ENCODE assay signal across 25 cellular contexts in the genomic region with DNA sequence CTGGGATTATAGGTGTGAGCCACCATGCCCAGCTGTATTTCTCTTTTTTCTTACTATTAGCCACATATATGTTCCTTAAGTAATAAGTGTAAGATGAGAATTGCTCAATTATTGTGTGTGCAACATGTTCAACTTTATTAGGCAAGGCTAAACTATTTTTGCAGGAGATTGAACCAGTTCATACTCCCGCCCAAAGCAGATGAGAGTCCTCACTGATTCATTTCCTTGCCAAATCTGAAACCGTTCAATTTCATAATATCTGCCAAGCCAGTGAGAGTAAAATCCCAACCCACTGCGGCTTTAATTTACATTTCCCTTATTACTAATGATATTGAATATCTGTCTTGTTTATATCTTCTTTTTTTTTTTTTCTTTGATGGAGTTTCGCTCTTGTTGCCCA. TPM values are rescaled to one million over a fixed set of nuclear protein-coding genes. Genes with fewer than 3 reads are reported as not detected.
DNase-seq lines count a peak whose midpoint lies in the region; ATAC-seq and TF ChIP-seq lines count a peak whose summit lies in the region.
"Had no signal": no experiment of that assay in that cellular context is flagged by ENCODE, and none has a peak within 500 bp of the region (broad histone marks: within the 10 kb centered on the region; RNA-seq: fewer than 3 reads in every experiment).

No MANE protein-coding gene starts in this region.

- H3K79me2 ChIP-seq in GM23248 (ENCODE audit: insufficient read depth) = no peaks in the 10 kb centered on the region

- H3K4me3 ChIP-seq in AG10803 (ENCODE audit: low read length) (no peak overlapping the region), GM23248 (no peak overlapping the region)
- H3K4me3 ChIP-seq: cardiac muscle cell, K562, smooth muscle cell, uterus had no signal

- H3K9me3 ChIP-seq in GM23248 (ENCODE audit: low read depth) = no peaks in the 10 kb centered on the region
- H3K9me3 ChIP-seq: uterus had no signal

- no peak overlapping the region for H3K9ac ChIP-seq in GM23248

- no peaks in the 10 kb centered on the region for H3F3A ChIP-seq in GM23248 (ENCODE audit: insufficient read depth)

- no peak overlapping the region for H3K4me2 ChIP-seq in GM23248 (ENCODE audit: unreplicated experiment)
- H3K4me2 ChIP-seq: smooth muscle cell had no signal

- no peak overlapping the region for H2AFZ ChIP-seq in GM23248

- in situ Hi-C loops in GM23248 (cut with MboI) = no loop called here

- H3K36me3 ChIP-seq in GM23248 (ENCODE audit: low read depth) = no peaks in the 10 kb centered on the region
- H3K36me3 ChIP-seq: cardiac muscle cell, uterus, WERI-Rb-1 had no signal

- no peaks in the 10 kb centered on the region for H3K4me1 ChIP-seq in GM23248 (ENCODE audit: insufficient read depth)
- H3K4me1 ChIP-seq: uterus had no signal

- WGBS in GM23248 (ENCODE audit: low coverage in 1 of 2, low lambda C conversion rate in 2 of 2, missing lambda C conversion rate in 2 of 2), 2 experiments = 16 to 18% methylated on average over 4 of the region's 4 CpGs

- H3K9me2 ChIP-seq in GM23248 (ENCODE audit: insufficient read depth) = no peaks in the 10 kb centered on the region

- H3K27ac ChIP-seq in GM23248 = no peak overlapping the region
- H3K27ac ChIP-seq: cardiac muscle cell, uterus, WERI-Rb-1 had no signal

- no peak for ATAC-seq in GM21529 (IDR thresholded peaks at IDR 0.05; ENCODE audit: unreplicated experiment)
- ATAC-seq: activated CD8-positive, alpha-beta memory T cell treated with anti-CD3 and anti-CD28 coated beads, Interleukin-2, amount 10 ng/mL, durations not matched to agents 7 days and 5 days; K562; left cardiac atrium had no signal

- no peaks in the 10 kb centered on the region for H3K27me3 ChIP-seq in GM23248 (replicated peaks; ENCODE audit: insufficient read depth)
- H3K27me3 ChIP-seq: cardiac muscle cell, uterus had no signal

- no peak for TF ChIP-seq CTCF in AG10803 (conservative IDR thresholded peaks at IDR 0.05; ENCODE audit: low read length)

- DNase-seq in AG10803 (ENCODE audit: low read depth) (peak; percentile 40), GM23248 (peak; percentile 59), NOMO-1 treated with dmso at 0.1 percent for 144 hours (lab: John Stamatoyannopoulos, UW; ENCODE audit: unreplicated experiment) (peak; percentile 61), fibroblast of peridontal ligament (ENCODE audit: extremely low read depth) (peak; percentile 38), islet precursor cell (no peak), globus pallidus (ENCODE audit: low spot score) (no peak)
- DNase-seq in activated naive CD4-positive, alpha-beta T cell (lab: John Stamatoyannopoulos, UW) = no peak
- DNase-seq: activated CD4-positive, alpha-beta T cell treated with anti-CD3 and anti-CD28 coated beads, Interleukin-2, amount 10 ng/mL, durations not matched to agents 24 days and 14 days; activated CD8-positive, alpha-beta memory T cell treated with anti-CD3 and anti-CD28 coated beads, Interleukin-2, amount 10 ng/mL, durations not matched to agents 7 days and 5 days; CD4-positive, CD25-positive, alpha-beta regulatory T cell; left cardiac atrium; MM.1S; NCI-H187; NCI-H2171 treated with DMSO at 0.1 percent for 48 hours; NCI-H526 treated with DMSO at 0.1 percent for 48 hours; nucleus accumbens; uterus; WERI-Rb-1 had no signal

- H4K20me1 ChIP-seq in GM23248 (ENCODE audit: insufficient read depth) = no peaks in the 10 kb centered on the region

RNA-seq across cellular contexts. Expression of a gene that starts 48.4 kb away (rescaled TPM):
- not detected in 2 replicates for total RNA-seq in GM23248 (2014; rRNA removed; shearing (Covaris generic))
- polyA plus RNA-seq in GM23248 (2016; fragmentation: Nextera tagmentation; extraction: Ambion mirVana) = not detected in 2 replicates
- total RNA-seq: activated CD4-positive, alpha-beta T cell treated with anti-CD3 and anti-CD28 coated beads, Interleukin-2, amount 10 ng/mL, durations not matched to agents 24 days and 14 days; activated CD8-positive, alpha-beta memory T cell treated with anti-CD3 and anti-CD28 coated beads, Interleukin-2, amount 10 ng/mL, durations not matched to agents 7 days and 5 days; CD4-positive, CD25-positive, alpha-beta regulatory T cell; fibroblast of lung; mesenteric fat pad; OCI-LY7; smooth muscle cell had no signal
- polyA plus RNA-seq: CD4-positive, CD25-positive, alpha-beta regulatory T cell; fibroblast of lung; smooth muscle cell had no signal

Comparison
In these comparisons a context has a peak if more than half of its experiments do, and no peak if none do; other contexts are left out.
1. DNase-seq: peak in AG10803 (single experiment), GM23248 (single experiment), NOMO-1 treated with dmso at 0.1 percent for 144 hours (single experiment) and fibroblast of peridontal ligament (single experiment); none in activated naive CD4-positive, alpha-beta T cell (0 of 4), islet precursor cell (single experiment) and globus pallidus (single experiment).